ENCODE assay signal across 8 cellular contexts in the genomic region with DNA sequence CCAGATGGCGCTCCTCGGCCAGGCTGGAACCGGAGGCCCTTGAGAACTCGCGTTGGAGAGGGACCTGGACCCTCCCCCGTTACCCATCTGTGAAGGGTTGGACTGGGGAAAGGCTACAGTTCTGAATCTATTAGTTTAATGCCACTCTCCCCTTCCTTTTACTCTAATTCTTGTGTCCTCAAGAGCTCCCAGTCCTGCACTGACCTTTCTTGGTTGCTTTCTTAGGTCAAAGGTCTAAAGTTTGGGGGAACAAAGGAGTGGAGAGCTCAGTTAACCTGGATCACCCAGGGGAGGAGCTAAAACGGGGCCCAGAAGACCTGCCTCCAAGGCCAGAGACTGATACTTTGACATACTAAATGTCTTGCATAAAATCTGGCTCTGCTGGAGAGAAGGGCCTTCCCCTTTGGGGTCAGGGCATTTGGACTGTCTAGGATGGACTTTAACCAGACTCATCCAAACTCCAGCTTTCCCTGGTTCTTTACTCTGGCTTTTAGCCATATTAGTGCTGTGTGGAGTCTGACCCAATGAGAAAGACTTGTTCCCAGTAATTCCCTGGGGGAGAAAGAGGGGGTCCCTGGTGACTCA. TPM values are rescaled to one million over a fixed set of nuclear protein-coding genes. Genes with fewer than 3 reads are reported as not detected.
DNase-seq lines count a peak whose midpoint lies in the region; ATAC-seq and TF ChIP-seq lines count a peak whose summit lies in the region.

No MANE protein-coding gene starts in this region.

- peaks cover 27% of the 10 kb centered on the region for H3K36me3 Mint-ChIP-seq in stimulated activated naive CD8-positive, alpha-beta T cell treated with anti-CD3 and anti-CD28 coated beads, Interleukin-15, Interleukin-2, amounts not matched to agents 100 ng/mL and 50 ng/mL, for 24 hours (ENCODE audit: low read depth)
- H3K36me3 Mint-ChIP-seq in MCF 10A (ENCODE audit: insufficient read depth, unreplicated experiment) (peaks cover 30% of the 10 kb centered on the region), mesothelial cell of epicardium (peaks cover 13% of the 10 kb centered on the region)

- peak overlapping the region; percentile 93 for H3K4me3 Mint-ChIP-seq in stimulated activated naive CD8-positive, alpha-beta T cell treated with anti-CD3 and anti-CD28 coated beads, Interleukin-15, Interleukin-2, amounts not matched to agents 100 ng/mL and 50 ng/mL, for 24 hours
- H3K4me3 Mint-ChIP-seq in MCF 10A (ENCODE audit: unreplicated experiment), result peak overlapping the region; percentile 95
- H3K4me3 Mint-ChIP-seq in mesothelial cell of epicardium, result peak overlapping the region; percentile 92

- CTCF ChIA-PET in MCF 10A (lab: Yijun Ruan, JAX), result interaction anchor here (0.6 to 5.6 kb wide), 44 partner anchors 8 to 410 kb away, joined by 3 to 174 read pairs (median 5); a partner anchor contains a TSS

- ATAC-seq in stimulated activated naive CD8-positive, alpha-beta T cell treated with anti-CD3 and anti-CD28 coated beads, Interleukin-15, Interleukin-2, amounts not matched to agents 100 U/mL and 50 U/mL, for 24 hours, result no peak
- ATAC-seq in GM19463 (IDR thresholded peaks at IDR 0.05; ENCODE audit: unreplicated experiment) (no peak), HG03457 (IDR thresholded peaks at IDR 0.05; ENCODE audit: unreplicated experiment) (no peak)

- H3K4me1 Mint-ChIP-seq in stimulated activated naive CD8-positive, alpha-beta T cell treated with anti-CD3 and anti-CD28 coated beads, Interleukin-15, Interleukin-2, amounts not matched to agents 100 ng/mL and 50 ng/mL, for 24 hours (ENCODE audit: low read depth), result peaks cover 41% of the 10 kb centered on the region
- H3K4me1 Mint-ChIP-seq in MCF 10A (ENCODE audit: insufficient read depth, unreplicated experiment) (peaks cover 16% of the 10 kb centered on the region), mesothelial cell of epicardium (peaks cover 28% of the 10 kb centered on the region)

- no peaks in the 10 kb centered on the region for H3K27me3 ChIP-seq in vagina

- peak overlapping the region; percentile 100 for H3K27ac ChIP-seq in vagina

- peak overlapping the region; percentile 96 for H3K27ac Mint-ChIP-seq in stimulated activated naive CD8-positive, alpha-beta T cell treated with anti-CD3 and anti-CD28 coated beads, Interleukin-15, Interleukin-2, amounts not matched to agents 100 ng/mL and 50 ng/mL, for 24 hours
- H3K27ac Mint-ChIP-seq in MCF 10A (ENCODE audit: low read depth, unreplicated experiment), result peak overlapping the region; percentile 92
- peak overlapping the region; percentile 100 for H3K27ac Mint-ChIP-seq in mesothelial cell of epicardium

- TF ChIP-seq CTCF in MCF 10A (IDR thresholded peaks at IDR 0.05; ENCODE audit: unreplicated experiment), result peak; percentile 90
- no peak for TF ChIP-seq CTCF in mesothelial cell of epicardium (IDR thresholded peaks at IDR 0.05; ENCODE audit: unreplicated experiment)
- TF ChIP-seq CTCF in vagina (IDR thresholded peaks at IDR 0.05), result peak in 2 of 3 experiments; percentile 77 to 97

- peaks cover 0 to 25% of the 10 kb centered on the region in 2 donors for H3K36me3 ChIP-seq in vagina

- H3K27me3 Mint-ChIP-seq in stimulated activated naive CD8-positive, alpha-beta T cell treated with anti-CD3 and anti-CD28 coated beads, Interleukin-15, Interleukin-2, amounts not matched to agents 100 ng/mL and 50 ng/mL, for 24 hours, result peaks cover 15% of the 10 kb centered on the region
- H3K27me3 Mint-ChIP-seq in MCF 10A (ENCODE audit: insufficient read depth, unreplicated experiment), result no peaks in the 10 kb centered on the region
- H3K27me3 Mint-ChIP-seq in mesothelial cell of epicardium (ENCODE audit: low read depth), result no peaks in the 10 kb centered on the region

- intact Hi-C loops in MCF 10A (cut with micrococcal nuclease) (loop anchor here (1.0 to 2.0 kb wide), 7 partner anchors 12 to 137 kb away; a partner anchor contains a TSS), vagina (cut with DNase I) (loop anchor here (5.0 to 10.0 kb wide), 2 partner anchors 73 to 549 kb away; a partner anchor contains a TSS)

- H3K9me3 ChIP-seq in vagina, result no peaks in the 10 kb centered on the region

- H3K4me1 ChIP-seq in vagina, result peaks cover 15% of the 10 kb centered on the region

- DNase-seq in stimulated activated naive CD8-positive, alpha-beta T cell treated with anti-CD3 and anti-CD28 coated beads, Interleukin-15, Interleukin-2, amounts not matched to agents 100 U/mL and 50 U/mL, for 24 hours, result no peak
- DNase-seq in MCF 10A (ENCODE audit: unreplicated experiment), result no peak
- DNase-seq in mesothelial cell of epicardium (ENCODE audit: low spot score in 2 of 2, unreplicated experiment in 2 of 2), result peak in 1 of 2 experiments; percentile 92
- no peak for DNase-seq in vagina (ENCODE audit: extremely low spot score in 2 of 2)
- DNase-seq in NCI-H2227 (lab: John Stamatoyannopoulos, UW; ENCODE audit: unreplicated experiment), result no peak

- peak overlapping the region; percentile 70 to 91 for H3K4me3 ChIP-seq in vagina

- POLR2A ChIA-PET in MCF 10A (lab: Yijun Ruan, JAX), result interaction anchor here (0.6 to 4.5 kb wide), 24 partner anchors 9 to 183 kb away, joined by 3 to 119 read pairs (median 8); a partner anchor contains a TSS

- no TSS peak for BruUV-seq in MCF 10A (replicated peaks; lab: Mats Ljungman, UMichigan)

- TF ChIP-seq POLR2A in vagina (IDR thresholded peaks at IDR 0.05), result no peak

- no peaks in the 10 kb centered on the region for H3K9me3 Mint-ChIP-seq in stimulated activated naive CD8-positive, alpha-beta T cell treated with anti-CD3 and anti-CD28 coated beads, Interleukin-15, Interleukin-2, amounts not matched to agents 100 ng/mL and 50 ng/mL, for 24 hours
- H3K9me3 Mint-ChIP-seq in MCF 10A (ENCODE audit: unreplicated experiment), result no peaks in the 10 kb centered on the region
- no peaks in the 10 kb centered on the region for H3K9me3 Mint-ChIP-seq in mesothelial cell of epicardium

RNA-seq across cellular contexts. Expression of a gene that starts 0.9 kb away (rescaled TPM):
- total RNA-seq in MCF 10A (2022), result 151 and 162 TPM in 2 replicates
- 195 to 203 TPM (median 202 TPM) in 3 replicates for total RNA-seq in mesothelial cell of epicardium
- 150 TPM for total RNA-seq in vagina

RNA-seq across cellular contexts. Expression of a gene that starts 12.3 kb away (rescaled TPM):
- total RNA-seq in MCF 10A (2022) (242 and 284 TPM in 2 replicates), mesothelial cell of epicardium (320 to 338 TPM (median 323 TPM) in 3 replicates), vagina (132 TPM)

RNA-seq across cellular contexts. Expression of a gene that starts 18.5 kb away (rescaled TPM):
- total RNA-seq in MCF 10A (2022) (0.58 and 1.0 TPM in 2 replicates), mesothelial cell of epicardium (2.7 to 3.8 TPM (median 3.5 TPM) in 3 replicates), vagina (10.3 TPM)

RNA-seq across cellular contexts. Expression of a gene that starts 30.0 kb away (rescaled TPM):
- 55.5 and 61.3 TPM in 2 replicates for total RNA-seq in MCF 10A (2022)
- 34.1 to 37.6 TPM (median 34.8 TPM) in 3 replicates for total RNA-seq in mesothelial cell of epicardium
- 35.4 TPM for total RNA-seq in vagina

RNA-seq across cellular contexts. Expression of a gene that starts 35.5 kb away (rescaled TPM):
- total RNA-seq in MCF 10A (2022) (not detected in 2 replicates), mesothelial cell of epicardium (2.9 to 3.9 TPM (median 3.8 TPM) in 3 replicates), vagina (14.2 TPM)
